8 cellular contexts compared by ENCODE assay signal in the genomic region with DNA sequence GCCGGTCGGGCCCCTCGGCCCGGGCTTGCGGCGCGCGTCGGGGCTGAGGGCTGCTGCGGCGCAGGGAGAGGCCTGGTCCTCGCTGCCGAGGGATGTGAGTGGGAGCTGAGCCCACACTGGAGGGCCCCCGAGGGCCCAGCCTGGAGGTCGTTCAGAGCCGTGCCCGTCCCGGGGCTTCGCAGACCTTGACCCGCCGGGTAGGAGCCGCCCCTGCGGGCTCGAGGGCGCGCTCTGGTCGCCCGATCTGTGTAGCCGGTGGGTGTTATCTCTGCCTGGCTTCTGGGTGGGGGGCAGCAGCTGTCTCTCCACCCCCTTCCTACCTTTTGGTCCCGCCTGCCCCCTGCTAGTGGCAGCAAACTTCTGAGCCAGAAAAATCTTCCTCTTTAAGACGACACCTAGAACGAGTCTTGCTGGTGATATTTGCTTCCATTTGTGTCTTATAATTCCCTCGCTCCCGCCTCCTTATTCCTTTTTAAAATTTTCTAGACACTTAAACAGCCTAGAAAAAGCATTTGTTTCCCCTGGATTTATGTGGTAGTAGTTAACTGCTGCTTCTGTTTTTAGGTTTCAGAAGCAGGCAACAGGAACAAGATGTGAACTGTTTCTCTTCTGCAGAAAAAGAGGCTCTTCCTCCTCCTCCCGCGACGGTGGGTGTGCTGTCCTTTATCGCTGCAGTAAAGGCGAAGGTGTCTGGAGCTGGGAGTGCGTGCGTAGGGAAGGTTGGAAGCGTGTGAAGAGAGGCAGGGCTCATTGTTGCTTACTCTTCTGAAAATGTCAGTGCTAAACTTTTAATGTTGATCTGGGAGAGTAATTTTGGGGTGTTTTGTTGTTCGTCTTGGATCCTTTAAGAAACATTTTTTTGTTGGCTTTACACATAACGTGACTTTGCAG. TPM values are rescaled to one million over a fixed set of nuclear protein-coding genes. Genes with fewer than 3 reads are reported as not detected.
A peak's percentile ranks its signal among the peaks of the same experiment; 100 is the strongest.
DNase-seq lines count a peak whose midpoint lies in the region; ATAC-seq and FAIRE-seq lines count a peak whose summit lies in the region.

No MANE protein-coding gene starts in this region.

- H3K9me3 Mint-ChIP-seq in T-helper 1 cell treated with Interleukin-12 subunit alpha and Interleukin-12 subunit beta and Interleukin-4 antibody, amounts not matched to agents 30 μg/mL and 1 μg/mL, for 36 hours, result no peaks in the 10 kb centered on the region

- DNase-seq in AG20443 (ENCODE audit: low spot score) (peak; percentile 32), HuH-7 (ENCODE audit: low spot score) (peak; percentile 13), small intestine (peak; percentile 82), NCI-H1048 (lab: John Stamatoyannopoulos, UW) (no peak)
- DNase-seq in central memory CD4-positive, alpha-beta T cell, result peak; percentile 22

- peak; percentile 30 for ATAC-seq in GM18909 (IDR thresholded peaks at IDR 0.05; ENCODE audit: poor library complexity, unreplicated experiment)

- H3K4me1 Mint-ChIP-seq in T-helper 1 cell treated with Interleukin-12 subunit alpha and Interleukin-12 subunit beta and Interleukin-4 antibody, amounts not matched to agents 30 μg/mL and 1 μg/mL, for 36 hours (ENCODE audit: low read depth), result peaks cover 35% of the 10 kb centered on the region

- no peak overlapping the region for H3K4me3 Mint-ChIP-seq in T-helper 1 cell treated with Interleukin-12 subunit alpha and Interleukin-12 subunit beta and Interleukin-4 antibody, amounts not matched to agents 30 μg/mL and 1 μg/mL, for 36 hours

- peak overlapping the region; percentile 69 to 87 for H3K4me3 ChIP-seq in small intestine (ENCODE audit: low read depth in 1 of 2, low read length in 2 of 2)

- H3K27me3 Mint-ChIP-seq in T-helper 1 cell treated with Interleukin-12 subunit alpha and Interleukin-12 subunit beta and Interleukin-4 antibody, amounts not matched to agents 30 μg/mL and 1 μg/mL, for 36 hours (ENCODE audit: low read depth), result no peaks in the 10 kb centered on the region

- peak overlapping the region; percentile 94 for H3K27ac Mint-ChIP-seq in T-helper 1 cell treated with Interleukin-12 subunit alpha and Interleukin-12 subunit beta and Interleukin-4 antibody, amounts not matched to agents 30 μg/mL and 1 μg/mL, for 36 hours

- WGBS in small intestine, 3 donors, result 0% methylated on average over 29 to 44 of the region's 44 CpGs

- no peaks in the 10 kb centered on the region for H3K27me3 ChIP-seq in small intestine (ENCODE audit: control insufficient read depth in 2 of 2, insufficient read depth in 2 of 2, low read length in 2 of 2)

- peak overlapping the region; percentile 96 to 100 for H3K27ac ChIP-seq in small intestine (ENCODE audit: low read depth in 1 of 2, low read length in 1 of 2)

- H3K36me3 Mint-ChIP-seq in T-helper 1 cell treated with Interleukin-12 subunit alpha and Interleukin-12 subunit beta and Interleukin-4 antibody, amounts not matched to agents 30 μg/mL and 1 μg/mL, for 36 hours (ENCODE audit: low read depth), result peaks cover 14% of the 10 kb centered on the region

- FAIRE-seq in islet of Langerhans (lab: Jason Lieb, UNC) (peak; percentile 49), small intestine (lab: Jason Lieb, UNC) (no peak)

- H3K4me1 ChIP-seq in small intestine (ENCODE audit: control insufficient read depth in 2 of 2, insufficient read depth in 1 of 2, low read depth in 1 of 2, low read length in 1 of 2), result peaks cover 4 to 10% of the 10 kb centered on the region in 2 donors

- H3K36me3 ChIP-seq in small intestine (ENCODE audit: control insufficient read depth in 2 of 2, insufficient read depth in 2 of 2, low read length in 2 of 2), result no peaks in the 10 kb centered on the region

- no peaks in the 10 kb centered on the region for H3K9me3 ChIP-seq in small intestine (ENCODE audit: control insufficient read depth, low read depth)

RNA-seq across cellular contexts. Expression of gene JAK2, which starts 0.5 kb away (rescaled TPM):
- 1 to 10 TPM; 4.3 to 5.7 (median 4.5) TPM for polyA plus RNA-seq in small intestine
